9 cellular contexts compared by ENCODE assay signal in the genomic region with DNA sequence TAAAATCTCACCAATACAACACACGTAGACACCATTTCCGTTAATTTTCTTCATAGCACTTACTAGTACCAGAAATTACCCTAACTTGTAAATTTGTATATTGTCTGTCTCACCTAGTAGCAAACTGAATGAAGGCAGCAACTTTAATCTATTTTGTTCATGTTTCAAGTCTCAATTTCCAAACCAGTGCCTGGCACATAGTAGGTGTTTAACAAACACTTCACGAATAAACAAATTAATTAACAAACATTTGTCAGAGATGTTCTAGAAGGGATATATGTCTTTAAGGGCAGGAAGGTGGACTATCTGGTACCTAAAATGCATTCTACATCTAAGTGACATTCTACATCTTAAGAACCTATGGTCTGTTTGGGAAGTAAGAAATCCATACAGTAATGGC. TPM values are rescaled to one million over a fixed set of nuclear protein-coding genes. Genes with fewer than 3 reads are reported as not detected.
A peak's percentile ranks its signal among the peaks of the same experiment; 100 is the strongest.
DNase-seq lines count a peak whose midpoint lies in the region; ATAC-seq, FAIRE-seq and TF ChIP-seq lines count a peak whose summit lies in the region.
"Had no signal": no experiment of that assay in that cellular context is flagged by ENCODE, and none has a peak within 500 bp of the region (broad histone marks: within the 10 kb centered on the region; RNA-seq: fewer than 3 reads in every experiment).

No MANE protein-coding gene starts in this region.

- TF ChIP-seq CTCF in HFFc6 (IDR thresholded peaks at IDR 0.05), result no peak

- DNase-seq in HFFc6 (no peak), NCI-H2107 (lab: John Stamatoyannopoulos, UW) (no peak), NCI-H2227 (lab: John Stamatoyannopoulos, UW; ENCODE audit: unreplicated experiment) (no peak), GM12891 (ENCODE audit: insufficient read length, low spot score) (no peak), HuH-7.5 (ENCODE audit: low spot score) (no peak)
- DNase-seq in activated CD4-positive, alpha-beta memory T cell treated with anti-CD3 and anti-CD28 coated beads for 36 hours, result no peak
- DNase-seq: GOT3 had no signal

- H3K27me3 Mint-ChIP-seq in HFFc6 (ENCODE audit: insufficient read depth), result peaks cover 4% of the 10 kb centered on the region
- no peaks in the 10 kb centered on the region for H3K27me3 Mint-ChIP-seq in activated CD4-positive, alpha-beta memory T cell treated with anti-CD3 and anti-CD28 coated beads for 36 hours
- H3K27me3 Mint-ChIP-seq in stimulated activated memory B cell treated with anti-CD40 and anti-IgM and Interleukin-4, amounts not matched to agents 10 μg/mL and 1 μg/mL and 100 μg/mL, for 72 hours, result no peaks in the 10 kb centered on the region

- TF ChIP-seq POLR2A in GM12891 (IDR thresholded peaks at IDR 0.05; ENCODE audit: low read depth, low read length), result no peak

- peak overlapping the region; percentile 92 for H3K4me3 Mint-ChIP-seq in HFFc6
- H3K4me3 Mint-ChIP-seq in activated CD4-positive, alpha-beta memory T cell treated with anti-CD3 and anti-CD28 coated beads for 36 hours, result peak overlapping the region; percentile 98
- peak overlapping the region; percentile 95 for H3K4me3 Mint-ChIP-seq in stimulated activated memory B cell treated with anti-CD40 and anti-IgM and Interleukin-4, amounts not matched to agents 10 μg/mL and 1 μg/mL and 100 μg/mL, for 72 hours

- CTCF ChIA-PET in activated CD4-positive, alpha-beta memory T cell treated with anti-CD3 and anti-CD28 coated beads for 36 hours (lab: Charles Lee), result interaction anchor here (1.7 to 3.0 kb wide), 2 partner anchors 14 to 16 kb away, joined by 5 to 19 read pairs; no protein-coding TSS in a partner anchor

- no peak for FAIRE-seq in GM12891 (lab: Jason Lieb, UNC)

- H3K4me3 ChIP-seq in iPS-11a (ENCODE audit: low read depth, low read length), result peak overlapping the region; percentile 88

- ATAC-seq in stimulated activated memory B cell treated with anti-CD40 and anti-IgM and Interleukin-4, amounts not matched to agents 10 μg/mL and 1 μg/mL and 100 μg/mL, for 72 hours, result no peak

- peaks cover 9% of the 10 kb centered on the region; the same call in 1 of the 2 replicates for H3K36me3 Mint-ChIP-seq in HFFc6 (ENCODE audit: low read depth)
- H3K36me3 Mint-ChIP-seq in activated CD4-positive, alpha-beta memory T cell treated with anti-CD3 and anti-CD28 coated beads for 36 hours, result peaks cover 7% of the 10 kb centered on the region
- H3K36me3 Mint-ChIP-seq in stimulated activated memory B cell treated with anti-CD40 and anti-IgM and Interleukin-4, amounts not matched to agents 10 μg/mL and 1 μg/mL and 100 μg/mL, for 72 hours, result peaks cover 6% of the 10 kb centered on the region

- POLR2A ChIA-PET in activated CD4-positive, alpha-beta memory T cell treated with anti-CD3 and anti-CD28 coated beads for 36 hours (lab: Charles Lee), result no interaction called here

- intact Hi-C loops in activated CD4-positive, alpha-beta memory T cell treated with anti-CD3 and anti-CD28 coated beads for 36 hours (cut with micrococcal nuclease), result loop anchor here (2.0 to 5.0 kb wide), 3 partner anchors 18 to 767 kb away; a partner anchor contains a TSS

- H3K27ac Mint-ChIP-seq in HFFc6, result peak overlapping the region; percentile 99
- H3K27ac Mint-ChIP-seq in activated CD4-positive, alpha-beta memory T cell treated with anti-CD3 and anti-CD28 coated beads for 36 hours, result peak overlapping the region; percentile 95
- H3K27ac Mint-ChIP-seq in stimulated activated memory B cell treated with anti-CD40 and anti-IgM and Interleukin-4, amounts not matched to agents 10 μg/mL and 1 μg/mL and 100 μg/mL, for 72 hours, result peak overlapping the region; percentile 99

- H3K9me3 Mint-ChIP-seq in HFFc6, result peaks cover 4% of the 10 kb centered on the region; the same call in 1 of the 2 replicates
- no peaks in the 10 kb centered on the region for H3K9me3 Mint-ChIP-seq in activated CD4-positive, alpha-beta memory T cell treated with anti-CD3 and anti-CD28 coated beads for 36 hours
- H3K9me3 Mint-ChIP-seq in stimulated activated memory B cell treated with anti-CD40 and anti-IgM and Interleukin-4, amounts not matched to agents 10 μg/mL and 1 μg/mL and 100 μg/mL, for 72 hours, result no peaks in the 10 kb centered on the region

- H3K4me1 Mint-ChIP-seq in HFFc6 (ENCODE audit: low read depth), result peaks cover 40% of the 10 kb centered on the region
- H3K4me1 Mint-ChIP-seq in activated CD4-positive, alpha-beta memory T cell treated with anti-CD3 and anti-CD28 coated beads for 36 hours (ENCODE audit: low read depth), result peaks cover 28% of the 10 kb centered on the region
- peaks cover 30% of the 10 kb centered on the region for H3K4me1 Mint-ChIP-seq in stimulated activated memory B cell treated with anti-CD40 and anti-IgM and Interleukin-4, amounts not matched to agents 10 μg/mL and 1 μg/mL and 100 μg/mL, for 72 hours

TF ChIP-seq in GM12891, 5 proteins besides CTCF, POLR2A, EP300 and RAD21:
- TF ChIP-seq POLR2AphosphoS5 (IDR thresholded peaks at IDR 0.05; ENCODE audit: low read depth, low read length) (no peak), TAF1 (IDR thresholded peaks at IDR 0.05; ENCODE audit: low read depth, low read length) (no peak), SPI1 (IDR thresholded peaks at IDR 0.05; ENCODE audit: low read depth, low read length) (no peak), PAX5 (IDR thresholded peaks at IDR 0.05; ENCODE audit: insufficient read depth, low read length, severe bottlenecking) (no peak), POU2F2 (IDR thresholded peaks at IDR 0.05; ENCODE audit: low read depth, low read length) (no peak)

RNA-seq across cellular contexts. Expression of a gene that starts 1.0 kb away (rescaled TPM):
- 10 to 100 TPM; 14.3 to 20.5 (median 17.3) TPM for total RNA-seq in HFFc6 (2021; fragmentation: NEBNext Ultra II Directional; extraction: Animal tissue kit (Norgen Biotek cat#: 25700))
- 10 to 100 TPM; 39.0 to 46.6 TPM for total RNA-seq in activated CD4-positive, alpha-beta memory T cell treated with anti-CD3 and anti-CD28 coated beads for 36 hours
- 8.4 TPM for polyA plus RNA-seq in GM12891 (2012; ENCODE audit: low read depth, missing spikeins)

RNA-seq across cellular contexts. Expression of a gene that starts 42.2 kb away (rescaled TPM):
- total RNA-seq in HFFc6 (2021; fragmentation: NEBNext Ultra II Directional; extraction: Animal tissue kit (Norgen Biotek cat#: 25700)), result under 1 TPM in 5 of 6 experiments, not detected in 1; 0.09 to 0.33 (median 0.24) TPM
- under 1 TPM; 0.73 to 0.81 TPM for total RNA-seq in activated CD4-positive, alpha-beta memory T cell treated with anti-CD3 and anti-CD28 coated beads for 36 hours
- not detected for polyA plus RNA-seq in GM12891 (2012; ENCODE audit: low read depth, missing spikeins)
